11 cellular contexts compared by ENCODE assay signal in genomic region chr5:61304611-61305369, GRCh38. TPM values are rescaled to one million over a fixed set of nuclear protein-coding genes. Genes with fewer than 3 reads are reported as not detected.
DNase-seq lines count a peak whose midpoint lies in the region; ATAC-seq, FAIRE-seq and TF ChIP-seq lines count a peak whose summit lies in the region.
"Had no signal": no experiment of that assay in that cellular context is flagged by ENCODE, and none has a peak within 500 bp of the region (broad histone marks: within the 10 kb centered on the region; RNA-seq: fewer than 3 reads in every experiment).

No MANE protein-coding gene starts in this region.

- TF ChIP-seq RAD21 in HepG2 (CRISPR knock-in tag; IDR thresholded peaks at IDR 0.05) = no peak

- H3K36me3 Mint-ChIP-seq in neural progenitor cell = no peaks in the 10 kb centered on the region
- H3K36me3 Mint-ChIP-seq: activated naive CD4-positive, alpha-beta T cell treated with anti-CD3 and anti-CD28 coated beads, Interleukin-2, amount 10 ng/mL, durations not matched to agents 7 days and 5 days; T-cell had no signal

- H3K4me1 Mint-ChIP-seq in neural progenitor cell = peaks cover 28% of the 10 kb centered on the region

- no peak for FAIRE-seq in HepG2 (lab: Jason Lieb, UNC)

- H3K27me3 ChIP-seq in body of pancreas (no peaks in the 10 kb centered on the region), HepG2 (ENCODE audit: control insufficient read depth in 1 of 2, insufficient read depth in 2 of 2, low read length in 2 of 2) (no peaks in the 10 kb centered on the region), neural progenitor cell (no peaks in the 10 kb centered on the region)

- TF ChIP-seq EP300 in HepG2 (IDR thresholded peaks at IDR 0.05; ENCODE audit: low read depth in 2 of 2, low read length in 2 of 2) = no peak
- TF ChIP-seq EP300 in HepG2 (CRISPR knock-in tag; IDR thresholded peaks at IDR 0.05; ENCODE audit: borderline replicate concordance) = no peak

- peaks cover 6% of the 10 kb centered on the region for H3F3A ChIP-seq in neural progenitor cell (ENCODE audit: low read depth)

- H3K9ac ChIP-seq in HepG2 (ENCODE audit: insufficient read depth, low read depth, low read length) (no peak overlapping the region), neural progenitor cell (no peak overlapping the region)

- in situ Hi-C loops in HepG2 (cut with HindIII; ENCODE audit: extremely low pct_ligation_motif_present, low pct_unique_long_range_greater_than_20kb) = no loop called here

- H3K4me1 ChIP-seq in body of pancreas (peaks cover 32% of the 10 kb centered on the region), HepG2 (ENCODE audit: insufficient read depth, low read length) (peaks cover 48% of the 10 kb centered on the region), neural progenitor cell (peaks cover 29% of the 10 kb centered on the region)

- DNase-seq in AG10803 (ENCODE audit: low read depth) (peak; percentile 81), LHCN-M2 (ENCODE audit: low read depth) (peak; percentile 85), body of pancreas (peak in 3 of 4 donors; percentile 38 to 77 (median 56)), HepG2 (ENCODE audit: low spot score) (peak; percentile 54), neural progenitor cell (ENCODE audit: low spot score) (no peak)
- DNase-seq in effector CD4-positive, alpha-beta T cell = no peak
- DNase-seq: activated naive CD4-positive, alpha-beta T cell treated with anti-CD3 and anti-CD28 coated beads, Interleukin-2, amount 10 ng/mL, durations not matched to agents 7 days and 5 days; DMS 273 treated with DMSO at 0.1 percent for 48 hours had no signal

- H3K27me3 Mint-ChIP-seq in neural progenitor cell (ENCODE audit: insufficient read depth, low read depth) = peaks cover 7% of the 10 kb centered on the region

- CTCF ChIA-PET in HepG2 (lab: Yijun Ruan, JAX; ENCODE audit: low intra/inter-chr PET ratio, low total read pairs) = no interaction called here

- H4K20me1 ChIP-seq in HepG2 (ENCODE audit: insufficient read depth, low read length) (no peaks in the 10 kb centered on the region), neural progenitor cell (ENCODE audit: low read depth) (no peaks in the 10 kb centered on the region)

- no peak overlapping the region for H3K4me2 ChIP-seq in HepG2 (ENCODE audit: low read depth, low read length)
- H3K4me2 ChIP-seq in neural progenitor cell = no peak overlapping the region

- no peaks in the 10 kb centered on the region for H3K9me3 ChIP-seq in body of pancreas
- no peaks in the 10 kb centered on the region for H3K9me3 ChIP-seq in HepG2 (ENCODE audit: low read length)
- no peaks in the 10 kb centered on the region for H3K9me3 ChIP-seq in neural progenitor cell (ENCODE audit: low read depth)

- intact Hi-C loops in body of pancreas (cut with DNase I) = no loop called here
- intact Hi-C loops in HepG2 (cut with micrococcal nuclease; ENCODE audit: unreplicated experiment) = no loop called here

- peak; percentile 69 for ATAC-seq in body of pancreas
- no peak for ATAC-seq in HepG2
- ATAC-seq in GM18519 (IDR thresholded peaks at IDR 0.05; ENCODE audit: low FRiP score, unreplicated experiment) = no peak
- no peak for ATAC-seq in HG03196 (IDR thresholded peaks at IDR 0.05; ENCODE audit: unreplicated experiment)

- H3K27ac Mint-ChIP-seq in neural progenitor cell = no peak overlapping the region
- H3K27ac Mint-ChIP-seq: activated naive CD4-positive, alpha-beta T cell treated with anti-CD3 and anti-CD28 coated beads, Interleukin-2, amount 10 ng/mL, durations not matched to agents 7 days and 5 days; T-cell had no signal

- no TSS peak for BruUV-seq in HepG2 (replicated peaks; lab: Mats Ljungman, UMichigan)

- H3K79me2 ChIP-seq in HepG2 (ENCODE audit: insufficient read depth, low read length) = no peaks in the 10 kb centered on the region
- no peaks in the 10 kb centered on the region for H3K79me2 ChIP-seq in neural progenitor cell (ENCODE audit: low read depth)

- no peak overlapping the region for H2AFZ ChIP-seq in HepG2 (ENCODE audit: low read length)
- H2AFZ ChIP-seq in neural progenitor cell (replicated peaks) = no peak overlapping the region

- TF ChIP-seq CTCF in AG10803 (conservative IDR thresholded peaks at IDR 0.05; ENCODE audit: low read length) = no peak
- TF ChIP-seq CTCF in body of pancreas (IDR thresholded peaks at IDR 0.05) = no peak
- TF ChIP-seq CTCF in HepG2 (CRISPR knock-in tag; IDR thresholded peaks at IDR 0.05) = no peak
- no peak for TF ChIP-seq CTCF in neural progenitor cell (IDR thresholded peaks at IDR 0.05)

- H3K9me3 Mint-ChIP-seq in neural progenitor cell = no peaks in the 10 kb centered on the region
- H3K9me3 Mint-ChIP-seq: activated naive CD4-positive, alpha-beta T cell treated with anti-CD3 and anti-CD28 coated beads, Interleukin-2, amount 10 ng/mL, durations not matched to agents 7 days and 5 days; T-cell had no signal

- no peak for TF ChIP-seq POLR2A in body of pancreas (IDR thresholded peaks at IDR 0.05)
- TF ChIP-seq POLR2A in HepG2 (IDR thresholded peaks at IDR 0.05; ENCODE audit: insufficient read depth in 1 of 2, low read depth in 2 of 2, low read length in 2 of 2) = no peak

- no peak overlapping the region for H3K4me3 Mint-ChIP-seq in neural progenitor cell
- H3K4me3 Mint-ChIP-seq: activated naive CD4-positive, alpha-beta T cell treated with anti-CD3 and anti-CD28 coated beads, Interleukin-2, amount 10 ng/mL, durations not matched to agents 7 days and 5 days; T-cell had no signal

- no peak overlapping the region for H3K4me3 ChIP-seq in AG10803 (ENCODE audit: low read length)
- H3K4me3 ChIP-seq in body of pancreas = no peak overlapping the region
- no peak overlapping the region for H3K4me3 ChIP-seq in HepG2 (replicated peaks in 1 of 3; ENCODE audit: insufficient read depth in 1 of 3, low read depth in 2 of 3, low read length in 3 of 3)
- no peak overlapping the region for H3K4me3 ChIP-seq in neural progenitor cell

- POLR2A ChIA-PET in HepG2 (lab: Yijun Ruan, JAX) = interaction anchor here (1.1 to 4.6 kb wide), 4 partner anchors 20 to 360 kb away, joined by 3 to 37 read pairs (median 4); partner anchors contain the start of genes ERCC8, NDUFAF2 and ZSWIM6

- H3K27ac ChIP-seq in body of pancreas (peak overlapping the region in 1 of 4 donors; percentile 16), HepG2 (ENCODE audit: extremely low read length, insufficient read depth, low read length) (no peak overlapping the region), neural progenitor cell (no peak overlapping the region)

- WGBS in body of pancreas, 2 donors = 42 to 50% methylated on average over 15 of the region's 15 CpGs
- 2% methylated on average over 8 of the region's 15 CpGs for WGBS in HepG2 (ENCODE audit: low lambda C conversion rate)

- H3K36me3 ChIP-seq in body of pancreas (replicated peaks in 1 of 2; ENCODE audit: insufficient read depth in 1 of 2, low read depth in 2 of 2) (no peaks in the 10 kb centered on the region), HepG2 (replicated peaks in 1 of 2; ENCODE audit: control insufficient read depth in 1 of 2, insufficient read depth in 2 of 2, low read length in 2 of 2) (no peaks in the 10 kb centered on the region), neural progenitor cell (no peaks in the 10 kb centered on the region)

TF ChIP-seq in HepG2, 621 proteins besides CTCF, POLR2A, EP300 and RAD21:
- TF ChIP-seq FOXA1 (IDR thresholded peaks at IDR 0.05) (no peak), FOXA1 (CRISPR knock-in tag; IDR thresholded peaks at IDR 0.05) (peak; percentile 41), BHLHE40 (IDR thresholded peaks at IDR 0.05; ENCODE audit: low read length) (peak; percentile 87)
- TF ChIP-seq, protein P1, sequence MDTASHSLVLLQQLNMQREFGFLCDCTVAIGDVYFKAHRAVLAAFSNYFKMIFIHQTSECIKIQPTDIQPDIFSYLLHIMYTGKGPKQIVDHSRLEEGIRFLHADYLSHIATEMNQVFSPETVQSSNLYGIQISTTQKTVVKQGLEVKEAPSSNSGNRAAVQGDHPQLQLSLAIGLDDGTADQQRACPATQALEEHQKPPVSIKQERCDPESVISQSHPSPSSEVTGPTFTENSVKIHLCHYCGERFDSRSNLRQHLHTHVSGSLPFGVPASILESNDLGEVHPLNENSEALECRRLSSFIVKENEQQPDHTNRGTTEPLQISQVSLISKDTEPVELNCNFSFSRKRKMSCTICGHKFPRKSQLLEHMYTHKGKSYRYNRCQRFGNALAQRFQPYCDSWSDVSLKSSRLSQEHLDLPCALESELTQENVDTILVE (CRISPR knock-in tag; IDR thresholded peaks at IDR 0.05) = no peak

RNA-seq across cellular contexts. Expression of gene ZSWIM6, which starts 27.3 kb away (rescaled TPM):
- total RNA-seq in LHCN-M2 (2014; rRNA removed) (10.0 and 12.1 TPM in 2 replicates), body of pancreas (1 to 10 TPM; 5.9 to 8.8 TPM), HepG2 (2016; rRNA removed; fragmentation: Illumina TruSeq; extraction: Trizol) (0.82 and 0.83 TPM in 2 replicates), neural progenitor cell (ENCODE audit: low replicate concordance) (25.3 and 32.2 TPM in 2 replicates)
- polyA plus RNA-seq in LHCN-M2 (2012) = 10.5 TPM
- 0.91 and 0.97 TPM in 2 replicates for total RNA-seq in HepG2 (2016; cell fraction: cytosol; rRNA removed; fragmentation: Illumina TruSeq; extraction: Trizol; ENCODE audit: low read depth)
- total RNA-seq in HepG2 (2016; cell fraction: insoluble cytoplasmic fraction; rRNA removed; fragmentation: Illumina TruSeq; extraction: Trizol) = 0.68 and 0.89 TPM in 2 replicates
- total RNA-seq in HepG2 (2016; cell fraction: membrane; rRNA removed; fragmentation: Illumina TruSeq; extraction: Trizol) = 0.43 and 0.45 TPM in 2 replicates
- 1.5 and 1.8 TPM in 2 replicates for total RNA-seq in HepG2 (2016; cell fraction: nucleus; rRNA removed; fragmentation: Illumina TruSeq; extraction: Trizol)
- 1.9 and 2.6 TPM in 2 replicates for polyA plus RNA-seq in HepG2 (2011; rRNA removed)
- polyA plus RNA-seq in HepG2 (2011; cell fraction: cytosol; rRNA removed) = 1.2 and 1.5 TPM in 2 replicates
- 4.2 and 4.3 TPM in 2 replicates for polyA plus RNA-seq in HepG2 (2011; cell fraction: nucleus; rRNA removed)
- polyA plus RNA-seq in HepG2 (2012) = 1.3 and 1.7 TPM in 2 replicates
- polyA plus RNA-seq in HepG2 (2016; cell fraction: cytosol; fragmentation: Illumina TruSeq; extraction: Trizol; ENCODE audit: low read depth) = 0.05 TPM in 1 of 2 replicates, not detected in the other
- polyA plus RNA-seq in HepG2 (2016; cell fraction: insoluble cytoplasmic fraction; fragmentation: Illumina TruSeq; extraction: Trizol; ENCODE audit: low read depth) = 0.93 and 1.0 TPM in 2 replicates
- 0.13 and 0.15 TPM in 2 replicates for polyA plus RNA-seq in HepG2 (2016; cell fraction: membrane; fragmentation: Illumina TruSeq; extraction: Trizol; ENCODE audit: low read depth)
- 3.2 and 3.3 TPM in 2 replicates for polyA plus RNA-seq in HepG2 (2016; cell fraction: nucleus; fragmentation: Illumina TruSeq; extraction: Trizol; ENCODE audit: insufficient read depth, low read depth)
- polyA minus RNA-seq in HepG2 (2011; rRNA and poly(A)+ RNA removed; ENCODE audit: low replicate concordance) = 6.2 and 32.4 TPM in 2 replicates
- 2.8 and 3.3 TPM in 2 replicates for polyA minus RNA-seq in HepG2 (2011; cell fraction: cytosol; rRNA and poly(A)+ RNA removed)
- 5.5 and 7.1 TPM in 2 replicates for polyA minus RNA-seq in HepG2 (2011; cell fraction: nucleus; rRNA and poly(A)+ RNA removed)

Comparison
In these comparisons a context has a peak if more than half of its experiments do, and no peak if none do; other contexts are left out.
1. DNase-seq: peak in AG10803 (single experiment), LHCN-M2 (single experiment), body of pancreas (3 of 4) and HepG2 (single experiment); none in neural progenitor cell (single experiment) and effector CD4-positive, alpha-beta T cell (single experiment).